10 cellular contexts compared by ENCODE assay signal in the genomic region with DNA sequence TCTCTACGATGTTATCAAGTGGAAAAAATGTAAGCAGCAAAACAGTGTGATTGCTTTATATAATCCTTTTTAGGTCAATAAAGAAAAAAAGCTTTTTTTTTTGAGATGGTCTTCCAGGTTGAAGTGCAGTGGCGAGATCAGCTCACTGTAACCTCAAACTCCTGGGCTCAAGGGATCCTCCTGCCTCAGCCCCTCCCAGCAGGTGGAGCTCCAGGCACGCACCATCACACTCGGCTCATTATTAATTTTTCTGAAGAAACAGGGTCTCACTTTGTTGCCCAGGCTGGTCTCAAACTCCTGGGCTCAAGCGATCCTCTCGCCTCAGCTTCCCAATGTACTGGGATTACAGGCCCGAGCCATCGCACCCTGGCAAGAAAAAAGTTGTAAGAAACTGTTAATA. TPM values are rescaled to one million over a fixed set of nuclear protein-coding genes. Genes with fewer than 3 reads are reported as not detected.
DNase-seq lines count a peak whose midpoint lies in the region; ATAC-seq and TF ChIP-seq lines count a peak whose summit lies in the region.
"Had no signal": no experiment of that assay in that cellular context is flagged by ENCODE, and none has a peak within 500 bp of the region (broad histone marks: within the 10 kb centered on the region; RNA-seq: fewer than 3 reads in every experiment).

No MANE protein-coding gene starts in this region.

- no peak overlapping the region for H3K9ac ChIP-seq in Karpas-422 (ENCODE audit: low read length)

- H2AFZ ChIP-seq in Karpas-422 (ENCODE audit: low read length) = no peak overlapping the region

- no peak overlapping the region for H3K4me2 ChIP-seq in Karpas-422 (ENCODE audit: low read depth, low read length, poor library complexity, severe bottlenecking)

- TF ChIP-seq CTCF in astrocyte of the cerebellum (IDR thresholded peaks at IDR 0.05; ENCODE audit: low read depth, low read length, missing control alignments) = peak; percentile 43
- peak; percentile 50 for TF ChIP-seq CTCF in neural crest cell (conservative IDR thresholded peaks at IDR 0.05)

- H3K36me3 Mint-ChIP-seq in neural crest cell (ENCODE audit: low read depth) = peaks cover 20% of the 10 kb centered on the region

- H3K9me3 ChIP-seq in Karpas-422 (ENCODE audit: low read length) = no peaks in the 10 kb centered on the region
- H3K9me3 ChIP-seq: tibial nerve had no signal

- no peak overlapping the region for H3K27ac Mint-ChIP-seq in neural crest cell (ENCODE audit: unreplicated experiment)

- H3K4me1 ChIP-seq in Karpas-422 (ENCODE audit: low read length) = no peaks in the 10 kb centered on the region

- H4K20me1 ChIP-seq in Karpas-422 (ENCODE audit: insufficient read depth, low read depth, low read length) = peaks cover 4% of the 10 kb centered on the region

- H3K27me3 ChIP-seq in Karpas-422 (ENCODE audit: low read length) = no peaks in the 10 kb centered on the region
- H3K27me3 ChIP-seq: tibial nerve had no signal

- H3K4me3 Mint-ChIP-seq in neural crest cell = no peak overlapping the region

- H3K9me2 ChIP-seq in Karpas-422 (replicated peaks; ENCODE audit: insufficient read depth, low read length) = no peaks in the 10 kb centered on the region

- H3K27me3 Mint-ChIP-seq in neural crest cell (ENCODE audit: low read depth) = no peaks in the 10 kb centered on the region

- DNase-seq in NCI-H1436 (lab: John Stamatoyannopoulos, UW) (peak; percentile 19), NCI-H1436 treated with DMSO at 0.1 percent for 48 hours (lab: John Stamatoyannopoulos, UW) (no peak), Karpas-422 (peak; percentile 68), astrocyte of the cerebellum (ENCODE audit: low read depth) (no peak), neural crest cell (ENCODE audit: low read depth, low spot score) (no peak), AML-193 (lab: John Stamatoyannopoulos, UW) (no peak), midbrain (lab: John Stamatoyannopoulos, UW) (no peak)

- peaks cover 84% of the 10 kb centered on the region for H3K79me2 ChIP-seq in Karpas-422 (ENCODE audit: low read length)

- H3K9me3 Mint-ChIP-seq in neural crest cell = no peaks in the 10 kb centered on the region

- H3K27ac ChIP-seq in Karpas-422 (ENCODE audit: low read length) = no peak overlapping the region
- H3K27ac ChIP-seq: HL-60, tibial nerve had no signal

- H3K4me3 ChIP-seq in Karpas-422 (ENCODE audit: low read length) (no peak overlapping the region), astrocyte of the cerebellum (ENCODE audit: low read depth, low read length) (no peak overlapping the region)
- H3K4me3 ChIP-seq: tibial nerve had no signal

- in situ Hi-C loops in astrocyte of the cerebellum (cut with HindIII; ENCODE audit: low sequenced_read_pairs) = no loop called here

- H3K36me3 ChIP-seq in Karpas-422 (ENCODE audit: insufficient read depth, low read length) = peaks cover 71% of the 10 kb centered on the region

- no peaks in the 10 kb centered on the region for H3K4me1 Mint-ChIP-seq in neural crest cell

- no peak for ATAC-seq in HG03354 (IDR thresholded peaks at IDR 0.05; ENCODE audit: poor library complexity, severe bottlenecking, unreplicated experiment)

RNA-seq across cellular contexts. Expression of a gene that starts 17.3 kb away (rescaled TPM):
- total RNA-seq in Karpas-422 (2014; rRNA removed; shearing (Covaris generic); ENCODE audit: low replicate concordance) = 35.4 and 42.8 TPM in 2 replicates
- 40.7 and 44.6 TPM in 2 replicates for total RNA-seq in neural crest cell

RNA-seq across cellular contexts. Expression of a gene that starts 28.9 kb away (rescaled TPM):
- total RNA-seq in Karpas-422 (2014; rRNA removed; shearing (Covaris generic); ENCODE audit: low replicate concordance) = not detected in 2 replicates
- not detected in 2 replicates for total RNA-seq in neural crest cell
- total RNA-seq: tibial nerve had no signal

RNA-seq across cellular contexts. Expression of a gene that starts 54.0 kb away (rescaled TPM):
- total RNA-seq in Karpas-422 (2014; rRNA removed; shearing (Covaris generic); ENCODE audit: low replicate concordance) = 25.5 and 33.0 TPM in 2 replicates
- total RNA-seq in neural crest cell = 82.7 and 97.9 TPM in 2 replicates

Comparison
In these comparisons a context has a peak if more than half of its experiments do, and no peak if none do; other contexts are left out.
1. DNase-seq: peak in NCI-H1436 (single experiment) and Karpas-422 (single experiment); none in NCI-H1436 treated with DMSO at 0.1 percent for 48 hours (single experiment), astrocyte of the cerebellum (single experiment), neural crest cell (single experiment), AML-193 (0 of 2) and midbrain (single experiment).